In the genomic region with DNA sequence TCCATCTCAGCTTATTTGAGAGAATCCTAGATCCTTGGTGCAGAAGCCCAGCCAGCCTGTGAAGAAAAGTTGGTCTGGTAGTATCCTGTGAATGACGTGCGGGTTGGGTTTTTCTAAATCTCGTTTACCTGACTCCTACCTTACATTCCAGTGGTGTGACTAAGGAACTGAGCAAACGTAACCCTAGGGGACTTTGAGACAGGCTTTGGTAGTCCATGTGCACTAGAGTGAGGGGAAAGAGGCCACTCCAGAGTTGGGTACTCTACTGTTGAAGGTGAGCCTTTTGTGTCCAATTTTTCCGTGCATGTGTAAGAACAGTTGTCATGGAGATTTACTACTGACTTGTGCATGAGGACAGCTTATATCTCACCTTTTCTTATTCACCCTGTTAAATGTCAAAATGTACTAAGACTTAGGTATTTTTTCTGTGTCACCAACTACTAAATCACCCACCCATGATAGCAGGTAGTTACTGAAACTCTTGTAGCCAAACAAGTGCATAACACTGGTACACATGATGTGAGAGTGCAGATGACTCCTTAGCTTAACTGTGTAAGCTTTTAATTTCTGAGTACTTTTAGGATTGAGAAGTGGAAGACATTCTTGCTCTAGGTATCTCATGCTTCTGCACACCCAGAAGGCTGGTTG, we compare ENCODE assay signal across 1 cellular context.
TF ChIP-seq lines count a peak whose summit lies in the region.

No MANE protein-coding gene starts in this region.

TF ChIP-seq in HepG2, 621 proteins besides CTCF, POLR2A, EP300 and RAD21 (continued from another document and continues in another):
- TF ChIP-seq ARNT (IDR thresholded peaks at IDR 0.05) (no peak), ZNF207 (IDR thresholded peaks at IDR 0.05; ENCODE audit: borderline replicate concordance) (no peak), RCOR2 (CRISPR knock-in tag; IDR thresholded peaks at IDR 0.05) (peak; percentile 62; the same call in 1 of the 2 replicates), MAFF (IDR thresholded peaks at IDR 0.05; ENCODE audit: low read depth, low read length) (no peak), HOXA9 (CRISPR knock-in tag; IDR thresholded peaks at IDR 0.05; ENCODE audit: borderline replicate concordance) (no peak), MLLT10 (CRISPR knock-in tag; IDR thresholded peaks at IDR 0.05) (no peak), IKZF4 (CRISPR knock-in tag; IDR thresholded peaks at IDR 0.05; ENCODE audit: borderline replicate concordance, low read depth, not compliant biosample characterization) (peak; percentile 40), RORA (CRISPR knock-in tag; IDR thresholded peaks at IDR 0.05) (no peak), ZNF326 (CRISPR knock-in tag; IDR thresholded peaks at IDR 0.05; ENCODE audit: borderline replicate concordance) (no peak), ZNF468 (CRISPR knock-in tag; IDR thresholded peaks at IDR 0.05) (no peak), CEBPG (CRISPR knock-in tag; IDR thresholded peaks at IDR 0.05) (peak; percentile 29; the same call in 1 of the 2 replicates), SRSF4 (IDR thresholded peaks at IDR 0.05; ENCODE audit: low read depth, low read length, poor library complexity, severe bottlenecking) (no peak), RFX1 (IDR thresholded peaks at IDR 0.05) (peak; percentile 53), MEIS2 (CRISPR knock-in tag; IDR thresholded peaks at IDR 0.05) (no peak), FOXA1 (IDR thresholded peaks at IDR 0.05) (no peak), FOXA1 (CRISPR knock-in tag; IDR thresholded peaks at IDR 0.05) (no peak), ZSCAN21 (CRISPR knock-in tag; IDR thresholded peaks at IDR 0.05; ENCODE audit: borderline replicate concordance) (peak; percentile 28; the same call in 1 of the 2 replicates), SOX13 (IDR thresholded peaks at IDR 0.05) (no peak), SOX13 (CRISPR knock-in tag; conservative IDR thresholded peaks at IDR 0.05 in 1 of 2, IDR thresholded peaks at IDR 0.05 in 1 of 2) (peak in 1 of 2 experiments; percentile 40; a peak in 1 of 4 replicates), NCOA2 (CRISPR knock-in tag; IDR thresholded peaks at IDR 0.05) (peak; percentile 10; the same call in 1 of the 2 replicates), ZNF629 (CRISPR knock-in tag; conservative IDR thresholded peaks at IDR 0.05) (no peak), MED8 (CRISPR knock-in tag; IDR thresholded peaks at IDR 0.05; ENCODE audit: insufficient replicate concordance) (peak; percentile 50), TOPORS (CRISPR knock-in tag; IDR thresholded peaks at IDR 0.05) (no peak), MXD4 (CRISPR knock-in tag; IDR thresholded peaks at IDR 0.05) (0 out of 2 replicates have a peak, but pooled peaks have one; percentile 38), CREM (IDR thresholded peaks at IDR 0.05) (no peak; the same call in 1 of the 2 replicates), CREM (CRISPR knock-in tag; IDR thresholded peaks at IDR 0.05) (no peak), ETV5 (CRISPR knock-in tag; IDR thresholded peaks at IDR 0.05; ENCODE audit: borderline replicate concordance) (peak; percentile 12; the same call in 1 of the 2 replicates)
- TF ChIP-seq, protein P1, sequence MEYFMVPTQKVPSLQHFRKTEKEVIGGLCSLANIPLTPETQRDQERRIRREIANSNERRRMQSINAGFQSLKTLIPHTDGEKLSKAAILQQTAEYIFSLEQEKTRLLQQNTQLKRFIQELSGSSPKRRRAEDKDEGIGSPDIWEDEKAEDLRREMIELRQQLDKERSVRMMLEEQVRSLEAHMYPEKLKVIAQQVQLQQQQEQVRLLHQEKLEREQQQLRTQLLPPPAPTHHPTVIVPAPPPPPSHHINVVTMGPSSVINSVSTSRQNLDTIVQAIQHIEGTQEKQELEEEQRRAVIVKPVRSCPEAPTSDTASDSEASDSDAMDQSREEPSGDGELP (IDR thresholded peaks at IDR 0.05; ENCODE audit: borderline replicate concordance, low read depth), result no peak
- TF ChIP-seq, protein P2, sequence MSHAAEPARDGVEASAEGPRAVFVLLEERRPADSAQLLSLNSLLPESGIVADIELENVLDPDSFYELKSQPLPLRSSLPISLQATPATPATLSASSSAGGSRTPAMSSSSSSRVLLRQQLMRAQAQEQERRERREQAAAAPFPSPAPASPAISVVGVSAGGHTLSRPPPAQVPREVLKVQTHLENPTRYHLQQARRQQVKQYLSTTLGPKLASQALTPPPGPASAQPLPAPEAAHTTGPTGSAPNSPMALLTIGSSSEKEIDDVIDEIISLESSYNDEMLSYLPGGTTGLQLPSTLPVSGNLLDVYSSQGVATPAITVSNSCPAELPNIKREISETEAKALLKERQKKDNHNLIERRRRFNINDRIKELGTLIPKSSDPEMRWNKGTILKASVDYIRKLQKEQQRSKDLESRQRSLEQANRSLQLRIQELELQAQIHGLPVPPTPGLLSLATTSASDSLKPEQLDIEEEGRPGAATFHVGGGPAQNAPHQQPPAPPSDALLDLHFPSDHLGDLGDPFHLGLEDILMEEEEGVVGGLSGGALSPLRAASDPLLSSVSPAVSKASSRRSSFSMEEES (CRISPR knock-in tag; IDR thresholded peaks at IDR 0.05), result 0 out of 2 replicates have a peak, but pooled peaks have one; percentile 35
- TF ChIP-seq, protein P3, sequence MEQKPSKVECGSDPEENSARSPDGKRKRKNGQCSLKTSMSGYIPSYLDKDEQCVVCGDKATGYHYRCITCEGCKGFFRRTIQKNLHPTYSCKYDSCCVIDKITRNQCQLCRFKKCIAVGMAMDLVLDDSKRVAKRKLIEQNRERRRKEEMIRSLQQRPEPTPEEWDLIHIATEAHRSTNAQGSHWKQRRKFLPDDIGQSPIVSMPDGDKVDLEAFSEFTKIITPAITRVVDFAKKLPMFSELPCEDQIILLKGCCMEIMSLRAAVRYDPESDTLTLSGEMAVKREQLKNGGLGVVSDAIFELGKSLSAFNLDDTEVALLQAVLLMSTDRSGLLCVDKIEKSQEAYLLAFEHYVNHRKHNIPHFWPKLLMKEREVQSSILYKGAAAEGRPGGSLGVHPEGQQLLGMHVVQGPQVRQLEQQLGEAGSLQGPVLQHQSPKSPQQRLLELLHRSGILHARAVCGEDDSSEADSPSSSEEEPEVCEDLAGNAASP (CRISPR knock-in tag; IDR thresholded peaks at IDR 0.05; ENCODE audit: borderline replicate concordance), result 0 out of 2 replicates have a peak, but pooled peaks have one; percentile 37
- TF ChIP-seq, protein P4, sequence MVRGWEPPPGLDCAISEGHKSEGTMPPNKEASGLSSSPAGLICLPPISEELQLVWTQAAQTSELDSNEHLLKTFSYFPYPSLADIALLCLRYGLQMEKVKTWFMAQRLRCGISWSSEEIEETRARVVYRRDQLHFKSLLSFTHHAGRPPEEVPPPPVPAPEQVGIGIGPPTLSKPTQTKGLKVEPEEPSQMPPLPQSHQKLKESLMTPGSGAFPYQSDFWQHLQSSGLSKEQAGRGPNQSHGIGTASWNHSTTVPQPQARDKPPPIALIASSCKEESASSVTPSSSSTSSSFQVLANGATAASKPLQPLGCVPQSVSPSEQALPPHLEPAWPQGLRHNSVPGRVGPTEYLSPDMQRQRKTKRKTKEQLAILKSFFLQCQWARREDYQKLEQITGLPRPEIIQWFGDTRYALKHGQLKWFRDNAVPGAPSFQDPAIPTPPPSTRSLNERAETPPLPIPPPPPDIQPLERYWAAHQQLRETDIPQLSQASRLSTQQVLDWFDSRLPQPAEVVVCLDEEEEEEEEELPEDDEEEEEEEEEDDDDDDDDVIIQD (CRISPR knock-in tag; IDR thresholded peaks at IDR 0.05; ENCODE audit: low read depth), result peak; percentile 89
- TF ChIP-seq, protein P5, sequence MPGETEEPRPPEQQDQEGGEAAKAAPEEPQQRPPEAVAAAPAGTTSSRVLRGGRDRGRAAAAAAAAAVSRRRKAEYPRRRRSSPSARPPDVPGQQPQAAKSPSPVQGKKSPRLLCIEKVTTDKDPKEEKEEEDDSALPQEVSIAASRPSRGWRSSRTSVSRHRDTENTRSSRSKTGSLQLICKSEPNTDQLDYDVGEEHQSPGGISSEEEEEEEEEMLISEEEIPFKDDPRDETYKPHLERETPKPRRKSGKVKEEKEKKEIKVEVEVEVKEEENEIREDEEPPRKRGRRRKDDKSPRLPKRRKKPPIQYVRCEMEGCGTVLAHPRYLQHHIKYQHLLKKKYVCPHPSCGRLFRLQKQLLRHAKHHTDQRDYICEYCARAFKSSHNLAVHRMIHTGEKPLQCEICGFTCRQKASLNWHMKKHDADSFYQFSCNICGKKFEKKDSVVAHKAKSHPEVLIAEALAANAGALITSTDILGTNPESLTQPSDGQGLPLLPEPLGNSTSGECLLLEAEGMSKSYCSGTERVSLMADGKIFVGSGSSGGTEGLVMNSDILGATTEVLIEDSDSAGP (CRISPR knock-in tag; IDR thresholded peaks at IDR 0.05; ENCODE audit: borderline replicate concordance), result no peak
- TF ChIP-seq, protein P6, sequence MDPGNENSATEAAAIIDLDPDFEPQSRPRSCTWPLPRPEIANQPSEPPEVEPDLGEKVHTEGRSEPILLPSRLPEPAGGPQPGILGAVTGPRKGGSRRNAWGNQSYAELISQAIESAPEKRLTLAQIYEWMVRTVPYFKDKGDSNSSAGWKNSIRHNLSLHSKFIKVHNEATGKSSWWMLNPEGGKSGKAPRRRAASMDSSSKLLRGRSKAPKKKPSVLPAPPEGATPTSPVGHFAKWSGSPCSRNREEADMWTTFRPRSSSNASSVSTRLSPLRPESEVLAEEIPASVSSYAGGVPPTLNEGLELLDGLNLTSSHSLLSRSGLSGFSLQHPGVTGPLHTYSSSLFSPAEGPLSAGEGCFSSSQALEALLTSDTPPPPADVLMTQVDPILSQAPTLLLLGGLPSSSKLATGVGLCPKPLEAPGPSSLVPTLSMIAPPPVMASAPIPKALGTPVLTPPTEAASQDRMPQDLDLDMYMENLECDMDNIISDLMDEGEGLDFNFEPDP (CRISPR knock-in tag; conservative IDR thresholded peaks at IDR 0.05), result 0 out of 2 replicates have a peak, but pooled peaks have one; percentile 86
- TF ChIP-seq, protein P7, sequence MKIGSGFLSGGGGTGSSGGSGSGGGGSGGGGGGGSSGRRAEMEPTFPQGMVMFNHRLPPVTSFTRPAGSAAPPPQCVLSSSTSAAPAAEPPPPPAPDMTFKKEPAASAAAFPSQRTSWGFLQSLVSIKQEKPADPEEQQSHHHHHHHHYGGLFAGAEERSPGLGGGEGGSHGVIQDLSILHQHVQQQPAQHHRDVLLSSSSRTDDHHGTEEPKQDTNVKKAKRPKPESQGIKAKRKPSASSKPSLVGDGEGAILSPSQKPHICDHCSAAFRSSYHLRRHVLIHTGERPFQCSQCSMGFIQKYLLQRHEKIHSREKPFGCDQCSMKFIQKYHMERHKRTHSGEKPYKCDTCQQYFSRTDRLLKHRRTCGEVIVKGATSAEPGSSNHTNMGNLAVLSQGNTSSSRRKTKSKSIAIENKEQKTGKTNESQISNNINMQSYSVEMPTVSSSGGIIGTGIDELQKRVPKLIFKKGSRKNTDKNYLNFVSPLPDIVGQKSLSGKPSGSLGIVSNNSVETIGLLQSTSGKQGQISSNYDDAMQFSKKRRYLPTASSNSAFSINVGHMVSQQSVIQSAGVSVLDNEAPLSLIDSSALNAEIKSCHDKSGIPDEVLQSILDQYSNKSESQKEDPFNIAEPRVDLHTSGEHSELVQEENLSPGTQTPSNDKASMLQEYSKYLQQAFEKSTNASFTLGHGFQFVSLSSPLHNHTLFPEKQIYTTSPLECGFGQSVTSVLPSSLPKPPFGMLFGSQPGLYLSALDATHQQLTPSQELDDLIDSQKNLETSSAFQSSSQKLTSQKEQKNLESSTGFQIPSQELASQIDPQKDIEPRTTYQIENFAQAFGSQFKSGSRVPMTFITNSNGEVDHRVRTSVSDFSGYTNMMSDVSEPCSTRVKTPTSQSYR (CRISPR knock-in tag; IDR thresholded peaks at IDR 0.05; ENCODE audit: borderline replicate concordance), result peak; percentile 5; the same call in 1 of the 2 replicates
- TF ChIP-seq, protein P8, sequence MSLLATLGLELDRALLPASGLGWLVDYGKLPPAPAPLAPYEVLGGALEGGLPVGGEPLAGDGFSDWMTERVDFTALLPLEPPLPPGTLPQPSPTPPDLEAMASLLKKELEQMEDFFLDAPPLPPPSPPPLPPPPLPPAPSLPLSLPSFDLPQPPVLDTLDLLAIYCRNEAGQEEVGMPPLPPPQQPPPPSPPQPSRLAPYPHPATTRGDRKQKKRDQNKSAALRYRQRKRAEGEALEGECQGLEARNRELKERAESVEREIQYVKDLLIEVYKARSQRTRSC (CRISPR knock-in tag; IDR thresholded peaks at IDR 0.05; ENCODE audit: low read depth), result no peak
- TF ChIP-seq, protein P9, sequence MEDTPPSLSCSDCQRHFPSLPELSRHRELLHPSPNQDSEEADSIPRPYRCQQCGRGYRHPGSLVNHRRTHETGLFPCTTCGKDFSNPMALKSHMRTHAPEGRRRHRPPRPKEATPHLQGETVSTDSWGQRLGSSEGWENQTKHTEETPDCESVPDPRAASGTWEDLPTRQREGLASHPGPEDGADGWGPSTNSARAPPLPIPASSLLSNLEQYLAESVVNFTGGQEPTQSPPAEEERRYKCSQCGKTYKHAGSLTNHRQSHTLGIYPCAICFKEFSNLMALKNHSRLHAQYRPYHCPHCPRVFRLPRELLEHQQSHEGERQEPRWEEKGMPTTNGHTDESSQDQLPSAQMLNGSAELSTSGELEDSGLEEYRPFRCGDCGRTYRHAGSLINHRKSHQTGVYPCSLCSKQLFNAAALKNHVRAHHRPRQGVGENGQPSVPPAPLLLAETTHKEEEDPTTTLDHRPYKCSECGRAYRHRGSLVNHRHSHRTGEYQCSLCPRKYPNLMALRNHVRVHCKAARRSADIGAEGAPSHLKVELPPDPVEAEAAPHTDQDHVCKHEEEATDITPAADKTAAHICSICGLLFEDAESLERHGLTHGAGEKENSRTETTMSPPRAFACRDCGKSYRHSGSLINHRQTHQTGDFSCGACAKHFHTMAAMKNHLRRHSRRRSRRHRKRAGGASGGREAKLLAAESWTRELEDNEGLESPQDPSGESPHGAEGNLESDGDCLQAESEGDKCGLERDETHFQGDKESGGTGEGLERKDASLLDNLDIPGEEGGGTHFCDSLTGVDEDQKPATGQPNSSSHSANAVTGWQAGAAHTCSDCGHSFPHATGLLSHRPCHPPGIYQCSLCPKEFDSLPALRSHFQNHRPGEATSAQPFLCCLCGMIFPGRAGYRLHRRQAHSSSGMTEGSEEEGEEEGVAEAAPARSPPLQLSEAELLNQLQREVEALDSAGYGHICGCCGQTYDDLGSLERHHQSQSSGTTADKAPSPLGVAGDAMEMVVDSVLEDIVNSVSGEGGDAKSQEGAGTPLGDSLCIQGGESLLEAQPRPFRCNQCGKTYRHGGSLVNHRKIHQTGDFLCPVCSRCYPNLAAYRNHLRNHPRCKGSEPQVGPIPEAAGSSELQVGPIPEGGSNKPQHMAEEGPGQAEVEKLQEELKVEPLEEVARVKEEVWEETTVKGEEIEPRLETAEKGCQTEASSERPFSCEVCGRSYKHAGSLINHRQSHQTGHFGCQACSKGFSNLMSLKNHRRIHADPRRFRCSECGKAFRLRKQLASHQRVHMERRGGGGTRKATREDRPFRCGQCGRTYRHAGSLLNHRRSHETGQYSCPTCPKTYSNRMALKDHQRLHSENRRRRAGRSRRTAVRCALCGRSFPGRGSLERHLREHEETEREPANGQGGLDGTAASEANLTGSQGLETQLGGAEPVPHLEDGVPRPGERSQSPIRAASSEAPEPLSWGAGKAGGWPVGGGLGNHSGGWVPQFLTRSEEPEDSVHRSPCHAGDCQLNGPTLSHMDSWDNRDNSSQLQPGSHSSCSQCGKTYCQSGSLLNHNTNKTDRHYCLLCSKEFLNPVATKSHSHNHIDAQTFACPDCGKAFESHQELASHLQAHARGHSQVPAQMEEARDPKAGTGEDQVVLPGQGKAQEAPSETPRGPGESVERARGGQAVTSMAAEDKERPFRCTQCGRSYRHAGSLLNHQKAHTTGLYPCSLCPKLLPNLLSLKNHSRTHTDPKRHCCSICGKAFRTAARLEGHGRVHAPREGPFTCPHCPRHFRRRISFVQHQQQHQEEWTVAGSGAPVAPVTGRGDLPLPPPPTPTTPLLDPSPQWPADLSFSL (CRISPR knock-in tag; IDR thresholded peaks at IDR 0.05), result no peak
